8 cellular contexts compared by ENCODE assay signal in the genomic region with DNA sequence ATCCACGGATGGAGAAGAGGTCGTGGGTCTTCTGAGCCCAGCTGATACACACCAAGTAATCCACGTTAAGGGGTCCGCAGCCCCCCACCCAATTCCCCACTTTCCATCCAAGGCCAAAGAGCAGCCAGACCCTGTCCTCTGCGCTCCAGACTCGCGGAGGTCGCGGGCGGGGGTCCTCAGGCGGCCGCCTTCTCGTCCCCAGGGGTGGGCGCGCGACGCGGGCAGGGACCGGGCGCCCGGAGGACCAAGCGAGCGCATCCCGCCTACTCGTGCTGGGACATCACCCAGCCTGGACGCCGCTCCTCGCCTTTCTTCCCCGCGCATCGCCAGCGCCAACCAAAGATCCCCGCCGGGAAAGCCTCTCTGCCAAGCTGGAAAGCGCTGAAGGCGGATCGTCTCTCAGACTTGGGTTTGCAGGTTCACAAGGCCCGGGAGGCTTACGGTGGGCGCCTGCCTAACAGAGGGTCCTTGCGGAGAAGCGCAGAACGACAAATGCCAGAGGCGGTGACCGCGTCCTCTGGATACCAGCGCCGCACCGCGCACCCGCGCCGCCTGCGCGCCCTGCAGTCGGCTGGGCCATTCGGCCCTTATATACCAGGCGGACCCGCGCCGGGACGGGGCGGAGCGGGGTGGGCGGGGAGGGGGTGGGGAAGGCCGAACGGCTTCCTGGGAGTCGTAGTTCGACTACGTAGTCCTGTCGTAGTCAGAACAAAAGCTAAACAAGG.
A peak's percentile ranks its signal among the peaks of the same experiment; 100 is the strongest.
DNase-seq lines count a peak whose midpoint lies in the region; ATAC-seq and TF ChIP-seq lines count a peak whose summit lies in the region.

No MANE protein-coding gene starts in this region.

- peaks cover 8 to 40% of the 10 kb centered on the region in 2 experiments for H3K79me1 ChIP-seq in IMR-90 (ENCODE audit: low read depth in 1 of 2, low read length in 2 of 2)

- TF ChIP-seq POLR2A in IMR-90 (IDR thresholded peaks at IDR 0.05; ENCODE audit: low read depth, low read length) = peak; percentile 100

- in situ Hi-C loops in IMR-90 (cut with MboI; ENCODE audit: low sequenced_read_pairs) = loop anchor here (25.0 kb wide), 1 partner anchor 770 kb away; no protein-coding TSS in a partner anchor

- H3K14ac ChIP-seq in IMR-90 (replicated peaks; ENCODE audit: low read depth, low read length) = peak overlapping the region; percentile 90

- TF ChIP-seq EP300 in SK-N-SH (IDR thresholded peaks at IDR 0.05; ENCODE audit: borderline replicate concordance in 1 of 2, low read depth in 1 of 2, low read length in 1 of 2) = no peak

- H4K5ac ChIP-seq in IMR-90 (ENCODE audit: low read depth, low read length) = no peak overlapping the region

- H3K9me3 ChIP-seq in IMR-90 (ENCODE audit: control insufficient read depth, insufficient read depth, low read length) (no peaks in the 10 kb centered on the region), SK-N-SH (no peaks in the 10 kb centered on the region)

- H3K27ac ChIP-seq in IMR-90 (ENCODE audit: insufficient read depth, low read length) (peak overlapping the region; percentile 91), SK-N-SH (ENCODE audit: low read depth in 2 of 2, low read length in 1 of 2) (peak overlapping the region; percentile 66; a peak in 2 of 4 replicates), rectal smooth muscle tissue (ENCODE audit: low read depth, low read length) (no peak overlapping the region)

- DNase-seq in CD1c-positive myeloid dendritic cell (ENCODE audit: extremely low spot score) (peak; percentile 39), IMR-90 (peak; percentile 84), SK-N-SH (peak; percentile 99), astrocyte of the hippocampus (ENCODE audit: low read depth, low spot score) (peak; percentile 96), hippocampal formation (lab: John Stamatoyannopoulos, UW) (peak; percentile 53 to 71), activated gamma-delta T cell (lab: John Stamatoyannopoulos, UW) (no peak)

- peaks cover 49% of the 10 kb centered on the region for H3K79me2 ChIP-seq in SK-N-SH (ENCODE audit: insufficient read depth)

- H3K4me2 ChIP-seq in IMR-90 (ENCODE audit: low read depth, low read length) (peak overlapping the region; percentile 98), SK-N-SH (peak overlapping the region; percentile 94)

- CTCF ChIA-PET in IMR-90 (lab: Yijun Ruan, JAX) = interaction anchor here (0.9 to 1.2 kb wide), 3 partner anchors 27 to 133 kb away, joined by 5 to 6 read pairs (median 5); no protein-coding TSS in a partner anchor
- CTCF ChIA-PET in SK-N-SH (lab: Yijun Ruan, JAX) = interaction anchor here (0.8 to 3.0 kb wide), 8 partner anchors 12 to 598 kb away, joined by 3 to 39 read pairs (median 5); no protein-coding TSS in a partner anchor

- TF ChIP-seq CTCF in IMR-90 (conservative IDR thresholded peaks at IDR 0.05; ENCODE audit: low read depth, low read length) = no peak
- TF ChIP-seq CTCF in SK-N-SH (IDR thresholded peaks at IDR 0.05) = no peak

- H3K56ac ChIP-seq in IMR-90 (ENCODE audit: extremely low read depth, insufficient read depth, low read length) = peak overlapping the region; percentile 52; the same call in 1 of the 2 replicates

- 0 out of 2 replicates have a peak overlapping the region, but pooled peaks have one; percentile 8 for H4K91ac ChIP-seq in IMR-90 (ENCODE audit: insufficient read depth, low read depth, low read length)

- intact Hi-C loops in IMR-90 (cut with micrococcal nuclease) = loop anchor here (5.0 to 10.0 kb wide), 2 partner anchors 90 to 132 kb away; no protein-coding TSS in a partner anchor

- no peak overlapping the region; a peak in 1 of 4 replicates for H4K8ac ChIP-seq in IMR-90 (ENCODE audit: low read depth in 2 of 2, low read length in 2 of 2)

- H3K9me2 ChIP-seq in SK-N-SH = no peaks in the 10 kb centered on the region

- H2BK5ac ChIP-seq in IMR-90 (ENCODE audit: low read depth, low read length, poor library complexity, severe bottlenecking) = peak overlapping the region; percentile 75

- ATAC-seq in GM19397 (IDR thresholded peaks at IDR 0.05; ENCODE audit: unreplicated experiment) (peak; percentile 83), IMR-90 (ENCODE audit: low read depth) (peak; percentile 89)

- dilution Hi-C loops in IMR-90 (cut with HindIII; ENCODE audit: low sequenced_read_pairs, unreplicated experiment) = no loop called here

- H3K9me1 ChIP-seq in IMR-90 (ENCODE audit: insufficient read depth, low read length) = peaks cover 10% of the 10 kb centered on the region; the same call in 1 of the 2 replicates

- peak overlapping the region; percentile 90 for H2AK9ac ChIP-seq in IMR-90 (replicated peaks; ENCODE audit: low read depth, low read length, poor library complexity)

- H3K4me1 ChIP-seq in IMR-90 (ENCODE audit: control insufficient read depth, insufficient read depth, low read length) (peaks cover 22% of the 10 kb centered on the region), SK-N-SH (ENCODE audit: control insufficient read depth in 1 of 2, insufficient read depth in 2 of 2, low read depth in 1 of 2, low read length in 1 of 2) (peaks cover 4 to 14% of the 10 kb centered on the region in 2 experiments; a peak in 1 of 4 replicates), rectal smooth muscle tissue (ENCODE audit: control insufficient read depth, insufficient read depth, low read length) (peaks cover 4% of the 10 kb centered on the region)

- peak overlapping the region; percentile 97 for H3K9ac ChIP-seq in IMR-90 (ENCODE audit: low read depth, low read length)
- peak overlapping the region; percentile 79 for H3K9ac ChIP-seq in SK-N-SH
- no peak overlapping the region for H3K9ac ChIP-seq in rectal smooth muscle tissue (ENCODE audit: low read length)

- H3K36me3 ChIP-seq in IMR-90 (ENCODE audit: control insufficient read depth, insufficient read depth, low read length) = no peaks in the 10 kb centered on the region
- H3K36me3 ChIP-seq in SK-N-SH (replicated peaks in 1 of 2; ENCODE audit: control insufficient read depth in 1 of 2, insufficient read depth in 2 of 2, low read length in 1 of 2) = no peaks in the 10 kb centered on the region
- no peaks in the 10 kb centered on the region for H3K36me3 ChIP-seq in rectal smooth muscle tissue (ENCODE audit: control insufficient read depth, insufficient read depth, low read length)

- peak overlapping the region; percentile 81; the same call in 1 of the 2 replicates for H3K23ac ChIP-seq in IMR-90 (ENCODE audit: low read depth, low read length)

- no TSS peak for BruUV-seq in IMR-90 (replicated peaks; lab: Mats Ljungman, UMichigan)

- H3F3A ChIP-seq in SK-N-SH (replicated peaks; ENCODE audit: insufficient read depth) = peaks cover 6% of the 10 kb centered on the region

- H4K20me1 ChIP-seq in IMR-90 (ENCODE audit: insufficient read depth, low read length) (0 out of 2 replicates have a peak, but pooled peaks cover 3% of the 10 kb centered on the region), SK-N-SH (ENCODE audit: insufficient read depth) (peaks cover 7% of the 10 kb centered on the region)

- H2BK120ac ChIP-seq in IMR-90 (ENCODE audit: low read depth, low read length) = peak overlapping the region; percentile 78

- peak overlapping the region; percentile 97 for H2AFZ ChIP-seq in IMR-90 (replicated peaks; ENCODE audit: low read length, poor library complexity)
- H2AFZ ChIP-seq in SK-N-SH (ENCODE audit: low read depth) = peak overlapping the region; percentile 71

- peak overlapping the region; percentile 76 for H3K18ac ChIP-seq in IMR-90 (ENCODE audit: low read depth, low read length)

- H3K27me3 ChIP-seq in IMR-90 (ENCODE audit: control insufficient read depth, insufficient read depth, low read length) (no peaks in the 10 kb centered on the region), SK-N-SH (ENCODE audit: insufficient read depth) (no peaks in the 10 kb centered on the region), rectal smooth muscle tissue (ENCODE audit: control insufficient read depth, insufficient read depth, low read length) (peaks cover 5% of the 10 kb centered on the region)

- peak overlapping the region; percentile 70 for H3K4ac ChIP-seq in IMR-90 (ENCODE audit: low read depth, low read length)

- no peak overlapping the region for H2BK15ac ChIP-seq in IMR-90 (ENCODE audit: low read depth, low read length)

- WGBS in IMR-90 (ENCODE audit: extremely low coverage in 2 of 2, insufficient read length in 1 of 2), 2 experiments = 0% methylated on average over 35 of the region's 71 CpGs; no CpG with 5 or more reads in 1 of the 2 experiments
- 2% methylated on average over 62 of the region's 71 CpGs for WGBS in SK-N-SH (ENCODE audit: low lambda C conversion rate)

- H2BK20ac ChIP-seq in IMR-90 (ENCODE audit: low read depth, low read length) = no peak overlapping the region

- H2AK5ac ChIP-seq in IMR-90 (ENCODE audit: low read depth, low read length) = peak overlapping the region; percentile 24; the same call in 1 of the 2 replicates

- POLR2A ChIA-PET in IMR-90 (lab: Charles Lee; ENCODE audit: unreplicated experiment) (interaction anchor here (0.5 to 0.6 kb wide), 4 partner anchors 10 to 511 kb away, joined by 3 to 8 read pairs (median 4); no protein-coding TSS in a partner anchor), SK-N-SH (lab: Yijun Ruan, JAX) (interaction anchor here (0.6 to 1.0 kb wide), 5 partner anchors 12 to 35 kb away, joined by 3 to 4 read pairs (median 3); no protein-coding TSS in a partner anchor)

- no peak; the same call in 1 of the 2 replicates for TF ChIP-seq RAD21 in IMR-90 (IDR thresholded peaks at IDR 0.05; ENCODE audit: low read length)
- TF ChIP-seq RAD21 in SK-N-SH (IDR thresholded peaks at IDR 0.05; ENCODE audit: low read length) = 0 out of 2 replicates have a peak, but pooled peaks have one; percentile 14

- peak overlapping the region; percentile 99 for H3K4me3 ChIP-seq in IMR-90 (ENCODE audit: insufficient read depth, low read depth, low read length)
- peak overlapping the region; percentile 67 to 85 for H3K4me3 ChIP-seq in SK-N-SH (ENCODE audit: low read depth in 2 of 2, low read length in 1 of 2)
- H3K4me3 ChIP-seq in rectal smooth muscle tissue (ENCODE audit: low read length) = peak overlapping the region; percentile 87

TF ChIP-seq in IMR-90, 13 proteins besides CTCF, POLR2A, EP300 and RAD21 (continues in another document):
- TF ChIP-seq RCOR1 (IDR thresholded peaks at IDR 0.05; ENCODE audit: insufficient replicate concordance, low read length) (no peak), CHD1 (IDR thresholded peaks at IDR 0.05; ENCODE audit: low read depth, low read length) (peak; percentile 81; the same call in 1 of the 2 replicates), MAFK (IDR thresholded peaks at IDR 0.05; ENCODE audit: low read depth, low read length) (no peak), CEBPB (IDR thresholded peaks at IDR 0.05; ENCODE audit: low read depth, low read length) (no peak), MAZ (IDR thresholded peaks at IDR 0.05; ENCODE audit: borderline replicate concordance, low read depth, low read length) (peak; percentile 76; the same call in 1 of the 2 replicates)
